ENCODE assay signal across 8 cellular contexts in genomic region chr13:46295531-46296464, GRCh38.
DNase-seq lines count a peak whose midpoint lies in the region; ATAC-seq and TF ChIP-seq lines count a peak whose summit lies in the region.

No MANE protein-coding gene starts in this region.

- no peak for TF ChIP-seq POLR2A in stomach (IDR thresholded peaks at IDR 0.05)

- H3K4me3 ChIP-seq in GM12864 (ENCODE audit: low read depth, low read length) (no peak overlapping the region), stomach (no peak overlapping the region)

- H3K9me3 Mint-ChIP-seq in T-cell (peaks cover 0 to 8% (median 4%) of the 10 kb centered on the region in 3 donors), brain (peaks cover 5 to 16% (median 12%) of the 10 kb centered on the region in 5 experiments)

- intact Hi-C loops in stomach (cut with DNase I; ENCODE audit: low total_unique reads) = no loop called here

- H3K4me1 Mint-ChIP-seq in T-cell (peaks cover 61 to 66% (median 61%) of the 10 kb centered on the region in 3 donors), brain (peaks cover 13% of the 10 kb centered on the region)

- no peaks in the 10 kb centered on the region for H3K27me3 Mint-ChIP-seq in T-cell
- H3K27me3 Mint-ChIP-seq in brain = peaks cover 10% of the 10 kb centered on the region

- 44 to 63% (median 52%) methylated on average over 8 of the region's 8 CpGs for WGBS in stomach, 5 donors

- no peaks in the 10 kb centered on the region for H3K9me3 ChIP-seq in stomach

- DNase-seq in GM12864 (ENCODE audit: low read depth) = peak; percentile 47
- peak; percentile 31 to 92 (median 78) for DNase-seq in T-cell
- peak; percentile 67 for DNase-seq in medulla oblongata (ENCODE audit: extremely low spot score)
- peak; percentile 34 for DNase-seq in stomach
- DNase-seq in NCI-H1417 (lab: John Stamatoyannopoulos, UW) = no peak
- no peak for DNase-seq in UCSD-AML1 (lab: John Stamatoyannopoulos, UW; ENCODE audit: unreplicated experiment)

- peak; percentile 62 for ATAC-seq in HG03095 (IDR thresholded peaks at IDR 0.05; ENCODE audit: unreplicated experiment)
- peak; percentile 90 to 91 (median 90) for ATAC-seq in T-cell (replicated peaks in 1 of 4)

- H3K36me3 ChIP-seq in stomach = no peaks in the 10 kb centered on the region

- H3K4me1 ChIP-seq in stomach = peaks cover 9 to 37% (median 17%) of the 10 kb centered on the region in 4 donors

- H3K27me3 ChIP-seq in stomach = no peaks in the 10 kb centered on the region

- H3K27ac ChIP-seq in stomach = peak overlapping the region in 4 of 5 donors; percentile 42 to 73 (median 58)

- TF ChIP-seq CTCF in GM12864 (IDR thresholded peaks at IDR 0.05; ENCODE audit: low read depth, low read length, missing control alignments) (no peak), brain (conservative IDR thresholded peaks at IDR 0.05) (no peak), stomach (IDR thresholded peaks at IDR 0.05) (no peak)

- H3K27ac Mint-ChIP-seq in T-cell = peak overlapping the region; percentile 96 to 99
- H3K27ac Mint-ChIP-seq in brain = peak overlapping the region in 3 of 5 experiments; percentile 31 to 87 (median 61)

- POLR2A ChIA-PET in T-cell (lab: Charles Lee) = interaction anchor here (0.6 to 1.2 kb wide), 5 partner anchors 18 to 286 kb away, joined by 4 to 11 read pairs (median 7); no protein-coding TSS in a partner anchor

- no peak for TF ChIP-seq EP300 in stomach (IDR thresholded peaks at IDR 0.05)

- CTCF ChIA-PET in T-cell (lab: Charles Lee) = interaction anchor here (0.5 to 3.2 kb wide), 21 partner anchors 9 to 169 kb away, joined by 3 to 32 read pairs (median 4); partner anchors contain the start of genes LCP1 (in 1 of the 2) and LRRC63 (in 1 of the 2)

- H3K4me3 Mint-ChIP-seq in T-cell (peak overlapping the region; percentile 50 to 68 (median 61)), brain (peak overlapping the region in 1 of 5 experiments; percentile 3)

- peaks cover 4% of the 10 kb centered on the region for H3K36me3 Mint-ChIP-seq in T-cell
- no peaks in the 10 kb centered on the region for H3K36me3 Mint-ChIP-seq in brain

Comparison
In these comparisons a context has a peak if more than half of its experiments do, and no peak if none do; other contexts are left out.
1. DNase-seq: peak in GM12864 (single experiment), T-cell (34 of 34), medulla oblongata (single experiment) and stomach (single experiment); none in NCI-H1417 (0 of 3) and UCSD-AML1 (single experiment).